ENCODE assay signal across 13 cellular contexts in the genomic region with DNA sequence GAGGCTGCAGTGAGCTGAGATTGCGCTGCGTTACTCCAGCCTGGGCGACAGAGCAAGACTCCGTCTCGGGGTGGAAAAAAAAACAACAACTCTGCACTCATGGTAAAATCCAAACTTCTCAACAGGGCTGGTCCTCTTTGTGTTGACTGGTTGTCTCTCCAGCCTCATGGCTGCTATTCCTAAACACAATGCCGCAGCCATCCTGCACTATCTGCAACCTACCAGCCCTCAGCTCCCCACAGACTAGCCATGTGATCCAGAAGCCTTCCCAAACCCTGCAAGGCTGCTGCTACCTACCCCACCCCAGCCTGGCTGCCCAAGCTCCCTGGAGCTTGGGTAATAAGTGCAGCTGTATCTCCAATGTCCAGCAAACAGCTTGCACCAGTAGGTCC.
DNase-seq lines count a peak whose midpoint lies in the region; ATAC-seq and TF ChIP-seq lines count a peak whose summit lies in the region.
"Had no signal": no experiment of that assay in that cellular context is flagged by ENCODE, and none has a peak within 500 bp of the region (broad histone marks: within the 10 kb centered on the region; RNA-seq: fewer than 3 reads in every experiment).

No MANE protein-coding gene starts in this region.

- H3K27me3 Mint-ChIP-seq in stimulated activated naive CD8-positive, alpha-beta T cell treated with anti-CD3 and anti-CD28 coated beads, Interleukin-15, amount 100 ng/mL, for 72 hours = no peaks in the 10 kb centered on the region
- H3K27me3 Mint-ChIP-seq: CD8-positive, alpha-beta memory T cell; natural killer cell treated with Interleukin-12 subunit alpha and Interleukin-12 subunit beta and Interleukin-15 and Interleukin-18, amount 100 ng/mL, for 72 hours had no signal

- no peak overlapping the region for H3K4me3 ChIP-seq in fibroblast of mammary gland (ENCODE audit: control insufficient read depth, low read depth, low read length)
- peak overlapping the region; percentile 13 for H3K4me3 ChIP-seq in parathyroid adenoma (ENCODE audit: low read depth, low read length)

- no peaks in the 10 kb centered on the region for H3K36me3 ChIP-seq in parathyroid adenoma (ENCODE audit: control insufficient read depth, insufficient read depth, low read length)

- H3K9me3 Mint-ChIP-seq in stimulated activated naive CD8-positive, alpha-beta T cell treated with anti-CD3 and anti-CD28 coated beads, Interleukin-15, amount 100 ng/mL, for 72 hours = no peaks in the 10 kb centered on the region
- H3K9me3 Mint-ChIP-seq: CD8-positive, alpha-beta memory T cell; natural killer cell treated with Interleukin-12 subunit alpha and Interleukin-12 subunit beta and Interleukin-15 and Interleukin-18, amount 100 ng/mL, for 72 hours had no signal

- H3K27ac ChIP-seq in parathyroid adenoma = peak overlapping the region; percentile 20

- peak overlapping the region; percentile 21 to 68 for H3K27ac Mint-ChIP-seq in stimulated activated naive CD8-positive, alpha-beta T cell treated with anti-CD3 and anti-CD28 coated beads, Interleukin-15, amount 100 ng/mL, for 72 hours
- H3K27ac Mint-ChIP-seq: natural killer cell treated with Interleukin-12 subunit alpha and Interleukin-12 subunit beta and Interleukin-15 and Interleukin-18, amount 100 ng/mL, for 72 hours had no signal

- H3K4me1 ChIP-seq in parathyroid adenoma = peaks cover 14% of the 10 kb centered on the region

- no peak for ATAC-seq in stimulated activated naive CD8-positive, alpha-beta T cell treated with anti-CD3 and anti-CD28 coated beads, Interleukin-15, amount 100 ng/mL, for 72 hours
- no peak for ATAC-seq in stimulated activated naive CD8-positive, alpha-beta T cell treated with anti-CD3 and anti-CD28 coated beads, Interleukin-15, Interleukin-2, amounts not matched to agents 100 U/mL and 50 U/mL, for 24 hours
- ATAC-seq: natural killer cell treated with Interleukin-12 subunit alpha and Interleukin-12 subunit beta and Interleukin-15 and Interleukin-18, amount 100 ng/mL, for 72 hours had no signal

- no peak for DNase-seq in stimulated activated naive CD8-positive, alpha-beta T cell treated with anti-CD3 and anti-CD28 coated beads, Interleukin-15, amount 100 ng/mL, for 72 hours
- DNase-seq in stimulated activated naive CD8-positive, alpha-beta T cell treated with anti-CD3 and anti-CD28 coated beads, Interleukin-15, Interleukin-2, amounts not matched to agents 100 U/mL and 50 U/mL, for 24 hours = no peak
- DNase-seq in fibroblast of mammary gland (ENCODE audit: low read depth) (peak; percentile 30), NCI-H524 (lab: John Stamatoyannopoulos, UW) (no peak), NK-92 (lab: John Stamatoyannopoulos, UW; ENCODE audit: unreplicated experiment) (no peak)
- no peak for DNase-seq in activated CD4-positive, CD25-positive, alpha-beta regulatory T cell (lab: John Stamatoyannopoulos, UW)
- DNase-seq in activated CD4-positive, alpha-beta T cell treated with anti-CD3 and anti-CD28 coated beads, Interleukin-2, amount 50 U/mL, for 1 hour = no peak
- DNase-seq: activated effector memory CD4-positive, alpha-beta T cell treated with Interleukin-2 at 50 U/mL for 16 hours; CD8-positive, alpha-beta memory T cell; NCI-H1694; stimulated activated CD4-positive, alpha-beta T cell treated with anti-CD3 and anti-CD28 coated beads, Interleukin-2, amount 100 ng/mL, for 24 hours had no signal

- H3K4me3 Mint-ChIP-seq in stimulated activated naive CD8-positive, alpha-beta T cell treated with anti-CD3 and anti-CD28 coated beads, Interleukin-15, amount 100 ng/mL, for 72 hours = no peak overlapping the region
- H3K4me3 Mint-ChIP-seq: CD8-positive, alpha-beta memory T cell; natural killer cell treated with Interleukin-12 subunit alpha and Interleukin-12 subunit beta and Interleukin-15 and Interleukin-18, amount 100 ng/mL, for 72 hours had no signal

- no peaks in the 10 kb centered on the region for H3K79me2 ChIP-seq in parathyroid adenoma

- no peak overlapping the region for H3K9ac ChIP-seq in parathyroid adenoma

- H2AFZ ChIP-seq in parathyroid adenoma = no peak overlapping the region

- H3K4me1 Mint-ChIP-seq in stimulated activated naive CD8-positive, alpha-beta T cell treated with anti-CD3 and anti-CD28 coated beads, Interleukin-15, amount 100 ng/mL, for 72 hours = peaks cover 24% of the 10 kb centered on the region

- H3K9me3 ChIP-seq in parathyroid adenoma (ENCODE audit: control insufficient read depth, low read length) = no peaks in the 10 kb centered on the region

- TF ChIP-seq CTCF in fibroblast of mammary gland (conservative IDR thresholded peaks at IDR 0.05; ENCODE audit: control insufficient read depth, insufficient read depth, low read depth, low read length) (no peak), parathyroid adenoma (IDR thresholded peaks at IDR 0.05) (no peak)

- no peaks in the 10 kb centered on the region for H3K27me3 ChIP-seq in parathyroid adenoma (ENCODE audit: control insufficient read depth, insufficient read depth, low read length)

- H3K4me2 ChIP-seq in parathyroid adenoma (ENCODE audit: low read length) = peak overlapping the region; percentile 8
